Comparison of ENCODE assay signal across 27 cellular contexts in the genomic region with DNA sequence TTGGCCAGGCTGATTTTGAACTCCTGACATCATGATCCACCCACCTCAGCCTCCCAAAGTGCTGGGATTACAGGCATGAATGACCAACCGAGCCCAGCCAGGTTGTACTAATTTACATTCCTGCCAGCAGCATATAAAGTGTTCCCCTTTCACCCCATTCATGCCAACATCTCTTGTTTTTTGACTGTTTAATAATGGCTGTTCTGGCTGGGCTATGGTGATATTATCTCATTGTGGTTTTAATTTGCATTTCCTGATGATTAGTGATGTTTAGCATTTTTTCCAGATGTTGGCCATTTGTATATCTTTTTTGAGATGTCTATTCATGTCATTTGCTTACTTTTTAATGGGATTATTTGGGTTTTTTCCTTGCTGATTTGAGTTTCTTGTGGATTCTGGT.
DNase-seq lines count a peak whose midpoint lies in the region; ATAC-seq and TF ChIP-seq lines count a peak whose summit lies in the region.
"Had no signal": no experiment of that assay in that cellular context is flagged by ENCODE, and none has a peak within 500 bp of the region (broad histone marks: within the 10 kb centered on the region; RNA-seq: fewer than 3 reads in every experiment).

No MANE protein-coding gene starts in this region.

- no peaks in the 10 kb centered on the region for H4K20me1 ChIP-seq in GM23248 (ENCODE audit: insufficient read depth)

- H2AFZ ChIP-seq in GM23248, result no peak overlapping the region
- H2AFZ ChIP-seq: PC-9 had no signal

- H3K4me1 ChIP-seq in GM23248 (ENCODE audit: insufficient read depth), result no peaks in the 10 kb centered on the region
- H3K4me1 ChIP-seq: SJSA1 had no signal

- DNase-seq in AG09309 (ENCODE audit: low read depth), result peak; percentile 3
- DNase-seq in GM23248, result peak; percentile 14
- DNase-seq in NAMALWA (ENCODE audit: low spot score), result peak; percentile 12
- DNase-seq in fibroblast of villous mesenchyme (ENCODE audit: low read depth), result peak; percentile 27
- DNase-seq in NCI-H1930 (lab: John Stamatoyannopoulos, UW), result no peak
- no peak for DNase-seq in DMS79 (lab: John Stamatoyannopoulos, UW)
- DNase-seq: C1 segment of cervical spinal cord; CD4-positive, alpha-beta memory T cell; COR-L47; DMS53; GF-D8; H9; Kasumi-1; MV-4-11; NCI-H1105 treated with DMSO at 0.1 percent for 48 hours; NCI-H146; NCI-H2029; NCI-H446; NCI-H526; NCI-H82; NK-92 treated with Interleukin-12 subunit alpha and Interleukin-12 subunit beta, amount 100 ng/mL, for 24 hours; PC-9; Right ventricle myocardium superior; RPMI8226 had no signal

- peaks cover 1% of the 10 kb centered on the region for H3K9me3 ChIP-seq in GM23248 (ENCODE audit: low read depth)
- H3K9me3 ChIP-seq: SJSA1 had no signal

- H3K79me2 ChIP-seq in GM23248 (ENCODE audit: insufficient read depth), result no peaks in the 10 kb centered on the region; the same call in 1 of the 2 replicates

- H3K27ac ChIP-seq in GM23248, result no peak overlapping the region
- H3K27ac ChIP-seq: PC-9, SJSA1 had no signal

- TF ChIP-seq CTCF in AG09309 (IDR thresholded peaks at IDR 0.05; ENCODE audit: control insufficient read depth, insufficient read depth, low read depth, low read length, missing control alignments), result no peak
- no peak for TF ChIP-seq CTCF in fibroblast of villous mesenchyme (IDR thresholded peaks at IDR 0.05; ENCODE audit: insufficient read depth, low read depth, low read length)

- peaks cover 9% of the 10 kb centered on the region; the same call in 1 of the 2 replicates for H3K36me3 ChIP-seq in GM23248 (ENCODE audit: low read depth)
- H3K36me3 ChIP-seq: SJSA1 had no signal

- in situ Hi-C loops in GM23248 (cut with MboI), result no loop called here

- ATAC-seq in HG03045 (IDR thresholded peaks at IDR 0.05; ENCODE audit: unreplicated experiment), result no peak
- ATAC-seq: K562 had no signal

- H3K4me3 ChIP-seq in AG09309 (ENCODE audit: control insufficient read depth, low read depth, low read length), result no peak overlapping the region
- no peak overlapping the region for H3K4me3 ChIP-seq in GM23248
- H3K4me3 ChIP-seq in fibroblast of villous mesenchyme (ENCODE audit: low read depth, low read length), result no peak overlapping the region
- H3K4me3 ChIP-seq: K562, PC-9, SJSA1 had no signal

- no peak overlapping the region for H3K9ac ChIP-seq in GM23248

- no peak overlapping the region for H3K4me2 ChIP-seq in GM23248 (ENCODE audit: unreplicated experiment)
- H3K4me2 ChIP-seq: PC-9 had no signal

- no peaks in the 10 kb centered on the region for H3K27me3 ChIP-seq in GM23248 (replicated peaks; ENCODE audit: insufficient read depth)
- H3K27me3 ChIP-seq: SJSA1 had no signal

- WGBS in GM23248 (ENCODE audit: low coverage in 1 of 2, low lambda C conversion rate in 2 of 2, missing lambda C conversion rate in 2 of 2), 2 experiments, result 10 to 23% methylated on average over 1 of the region's 1 CpG

- no peaks in the 10 kb centered on the region for H3K9me2 ChIP-seq in GM23248 (ENCODE audit: insufficient read depth)

- no peaks in the 10 kb centered on the region for H3F3A ChIP-seq in GM23248 (ENCODE audit: insufficient read depth)

Comparison
In these comparisons a context has a peak if more than half of its experiments do, and no peak if none do; other contexts are left out.
1. DNase-seq: peak in AG09309 (single experiment), GM23248 (single experiment), NAMALWA (single experiment) and fibroblast of villous mesenchyme (single experiment); none in NCI-H1930 (0 of 2) and DMS79 (single experiment).